15 cellular contexts compared by ENCODE assay signal in the genomic region with DNA sequence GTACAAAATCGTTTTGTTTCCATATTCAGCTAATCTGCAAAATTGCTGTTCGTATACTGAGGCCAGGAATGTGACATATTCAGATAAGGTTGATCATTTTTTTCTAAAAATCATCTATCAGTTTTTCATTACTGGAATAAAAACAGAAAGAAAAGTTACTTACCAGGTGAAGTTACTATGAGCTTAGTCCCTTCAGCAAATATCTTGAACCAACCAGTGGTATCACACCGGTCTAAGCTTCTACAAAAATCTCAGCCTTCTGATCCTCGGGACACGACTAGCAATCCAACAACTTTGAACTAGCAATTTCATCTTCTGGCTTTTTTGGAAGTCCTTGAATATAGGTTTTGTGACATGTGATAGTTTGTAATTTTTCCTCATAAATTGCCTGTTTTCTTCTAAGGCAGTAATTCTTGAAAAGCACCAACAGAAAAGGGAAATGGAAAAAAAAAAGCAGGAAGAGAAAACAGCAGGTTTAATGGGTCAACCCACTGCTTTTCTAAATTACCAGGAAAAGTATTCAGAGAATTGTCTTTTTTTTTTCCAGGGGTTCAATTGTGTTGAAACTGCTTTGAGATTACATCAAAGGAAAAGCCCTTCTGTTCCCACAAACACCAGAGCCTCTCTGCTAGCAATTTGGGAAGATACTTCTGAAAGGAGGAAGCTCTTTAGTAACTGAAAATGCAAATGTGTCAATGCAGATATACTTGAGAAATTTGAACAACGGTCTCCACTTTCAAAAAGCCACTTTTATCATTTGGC.
DNase-seq lines count a peak whose midpoint lies in the region; ATAC-seq and TF ChIP-seq lines count a peak whose summit lies in the region.
"Had no signal": no experiment of that assay in that cellular context is flagged by ENCODE, and none has a peak within 500 bp of the region (broad histone marks: within the 10 kb centered on the region; RNA-seq: fewer than 3 reads in every experiment).

No MANE protein-coding gene starts in this region.

- H3K36me3 Mint-ChIP-seq in CD4-positive, alpha-beta T cell (ENCODE audit: low read depth), result no peaks in the 10 kb centered on the region
- no peaks in the 10 kb centered on the region for H3K36me3 Mint-ChIP-seq in activated naive CD8-positive, alpha-beta T cell treated with anti-CD3 and anti-CD28 coated beads for 36 hours

- TF ChIP-seq CTCF in 22Rv1 (IDR thresholded peaks at IDR 0.05), result no peak
- no peak for TF ChIP-seq CTCF in CD4-positive, alpha-beta T cell (IDR thresholded peaks at IDR 0.05)

- POLR2A ChIA-PET in CD4-positive, alpha-beta T cell (lab: Charles Lee), result no interaction called here

- CTCF ChIA-PET in CD4-positive, alpha-beta T cell (lab: Charles Lee), result interaction anchor here (0.8 kb wide), 1 partner anchor 59 kb away, joined by 3 read pairs; no protein-coding TSS in a partner anchor

- no peaks in the 10 kb centered on the region for H3K27me3 Mint-ChIP-seq in CD4-positive, alpha-beta T cell
- no peaks in the 10 kb centered on the region for H3K27me3 Mint-ChIP-seq in activated naive CD8-positive, alpha-beta T cell treated with anti-CD3 and anti-CD28 coated beads for 36 hours

- no peaks in the 10 kb centered on the region for H3K4me1 Mint-ChIP-seq in CD4-positive, alpha-beta T cell (ENCODE audit: low read depth)
- H3K4me1 Mint-ChIP-seq in activated naive CD8-positive, alpha-beta T cell treated with anti-CD3 and anti-CD28 coated beads for 36 hours, result no peaks in the 10 kb centered on the region

- DNase-seq in CD4-positive, alpha-beta T cell, result no peak
- peak; percentile 66 for DNase-seq in NOMO-1 treated with DMSO at 0.1 percent for 48 hours (lab: John Stamatoyannopoulos, UW; ENCODE audit: unreplicated experiment)
- DNase-seq in activated naive CD8-positive, alpha-beta T cell treated with anti-CD3 and anti-CD28 coated beads for 36 hours, result no peak
- no peak for DNase-seq in HPDE6-E6E7 (ENCODE audit: extremely low spot score)
- DNase-seq in left colon, result no peak
- DNase-seq in NCI-H524 (lab: John Stamatoyannopoulos, UW), result no peak
- DNase-seq in DMS79 (lab: John Stamatoyannopoulos, UW), result no peak
- DNase-seq: activated CD4-positive, alpha-beta T cell treated with anti-CD3 and anti-CD28 coated beads for 48 hours; activated naive CD4-positive, alpha-beta T cell; NCI-H1092; right cardiac atrium; stimulated activated CD8-positive, alpha-beta memory T cell treated with anti-CD3 and anti-CD28 coated beads, Interleukin-4, amount 100 ng/mL, for 48 hours; tibial artery had no signal

- H3K27me3 ChIP-seq in CD4-positive, alpha-beta T cell (ENCODE audit: control insufficient read depth, insufficient read depth, low read length), result no peaks in the 10 kb centered on the region
- H3K27me3 ChIP-seq: cardiac muscle cell, tibial artery had no signal

- H3K9me3 Mint-ChIP-seq in CD4-positive, alpha-beta T cell, result no peaks in the 10 kb centered on the region
- H3K9me3 Mint-ChIP-seq in activated naive CD8-positive, alpha-beta T cell treated with anti-CD3 and anti-CD28 coated beads for 36 hours, result no peaks in the 10 kb centered on the region

- intact Hi-C loops in CD4-positive, alpha-beta T cell (cut with DNase I, micrococcal nuclease), result no loop called here
- intact Hi-C loops in left colon (cut with DNase I, micrococcal nuclease), result no loop called here

- H3K27ac ChIP-seq in 22Rv1, result peak overlapping the region; percentile 87
- H3K27ac ChIP-seq in CD4-positive, alpha-beta T cell (ENCODE audit: low read depth, low read length), result no peak overlapping the region
- H3K27ac ChIP-seq: cardiac muscle cell, tibial artery had no signal

- no peak overlapping the region for H3K27ac Mint-ChIP-seq in CD4-positive, alpha-beta T cell
- H3K27ac Mint-ChIP-seq in activated naive CD8-positive, alpha-beta T cell treated with anti-CD3 and anti-CD28 coated beads for 36 hours, result peak overlapping the region; percentile 56

- no peak for ATAC-seq in CD4-positive, alpha-beta T cell (ENCODE audit: poor library complexity)
- ATAC-seq in left colon, result no peak
- ATAC-seq: right cardiac atrium had no signal

- H3K4me3 Mint-ChIP-seq in CD4-positive, alpha-beta T cell, result peak overlapping the region; percentile 42
- peak overlapping the region; percentile 64 for H3K4me3 Mint-ChIP-seq in activated naive CD8-positive, alpha-beta T cell treated with anti-CD3 and anti-CD28 coated beads for 36 hours

- H3K9me3 ChIP-seq in CD4-positive, alpha-beta T cell (ENCODE audit: control insufficient read depth, low read length), result no peaks in the 10 kb centered on the region
- H3K9me3 ChIP-seq: tibial artery had no signal
